ENCODE assay signal across 15 cellular contexts in genomic region chr12:115771065-115771464, GRCh38.
A peak's percentile ranks its signal among the peaks of the same experiment; 100 is the strongest.
DNase-seq lines count a peak whose midpoint lies in the region; ATAC-seq, FAIRE-seq and TF ChIP-seq lines count a peak whose summit lies in the region.
"Had no signal": no experiment of that assay in that cellular context is flagged by ENCODE, and none has a peak within 500 bp of the region (broad histone marks: within the 10 kb centered on the region; RNA-seq: fewer than 3 reads in every experiment).

No MANE protein-coding gene starts in this region.

- no peak overlapping the region for H2BK5ac ChIP-seq in mesendoderm (ENCODE audit: low read length)

- TF ChIP-seq CTCF in Loucy (conservative IDR thresholded peaks at IDR 0.05; ENCODE audit: low read length) (peak; percentile 20; the same call in 1 of the 2 replicates), GM12878 (IDR thresholded peaks at IDR 0.05 in 2 of 3, conservative IDR thresholded peaks at IDR 0.05 in 1 of 3; ENCODE audit: control insufficient read depth in 2 of 3, extremely low read depth in 1 of 3, insufficient read depth in 1 of 3, low read depth in 3 of 3, low read length in 3 of 3) (no peak)

- H3K79me1 ChIP-seq in mesendoderm (ENCODE audit: low read length), result no peaks in the 10 kb centered on the region

- BruUV-seq in GM12878 (replicated peaks; lab: Mats Ljungman, UMichigan), result no TSS peak

- in situ Hi-C loops in GM12878 (cut with MboI), result no loop called here

- TF ChIP-seq RAD21 in GM12878 (IDR thresholded peaks at IDR 0.05; ENCODE audit: insufficient read depth, low read depth, low read length), result peak; percentile 16; the same call in 1 of the 2 replicates

- H2BK120ac ChIP-seq in mesendoderm (ENCODE audit: low read depth, low read length), result no peak overlapping the region

- H3K18ac ChIP-seq in mesendoderm (ENCODE audit: low read length), result no peak overlapping the region

- H2AK5ac ChIP-seq in mesendoderm (ENCODE audit: low read length), result no peak overlapping the region

- no peak overlapping the region for H4K5ac ChIP-seq in mesendoderm (ENCODE audit: low read length)

- H3F3A ChIP-seq in Loucy (ENCODE audit: low read depth), result no peaks in the 10 kb centered on the region

- TF ChIP-seq EP300 in GM12878 (IDR thresholded peaks at IDR 0.05; ENCODE audit: borderline replicate concordance in 1 of 2, control insufficient read depth in 1 of 2, low read depth in 2 of 2, low read length in 2 of 2), result no peak

- H3K9ac ChIP-seq in Loucy (ENCODE audit: low read depth, low read length, poor library complexity, severe bottlenecking), result no peak overlapping the region
- H3K9ac ChIP-seq in GM12878 (ENCODE audit: control insufficient read depth, insufficient read depth, low read length), result no peak overlapping the region
- no peak overlapping the region for H3K9ac ChIP-seq in mesendoderm (ENCODE audit: low read length)
- H3K9ac ChIP-seq: parathyroid adenoma had no signal

- no peak overlapping the region for H2BK15ac ChIP-seq in mesendoderm (replicated peaks; ENCODE audit: low read depth)

- no peak overlapping the region for H2AFZ ChIP-seq in Loucy (ENCODE audit: low read length)
- no peak overlapping the region for H2AFZ ChIP-seq in GM12878 (ENCODE audit: control insufficient read depth, low read depth, low read length)
- H2AFZ ChIP-seq: parathyroid adenoma had no signal

- CTCF ChIA-PET in GM12878 (lab: Yijun Ruan, JAX), result no interaction called here

- SMC1A ChIA-PET in GM12878 (lab: Charles Lee; ENCODE audit: uncharacterized antibody, unreplicated experiment), result interaction anchor here (0.6 kb wide), 1 partner anchor 24 kb away, joined by 3 read pairs; no protein-coding TSS in a partner anchor

- intact Hi-C loops in GM12878 (cut with micrococcal nuclease; ENCODE audit: unreplicated experiment), result no loop called here

- H3K36me3 ChIP-seq in Loucy (ENCODE audit: insufficient read depth, low read length) (no peaks in the 10 kb centered on the region), GM12878 (ENCODE audit: control insufficient read depth in 2 of 2, insufficient read depth in 2 of 2, low read length in 1 of 2) (no peaks in the 10 kb centered on the region), mesendoderm (ENCODE audit: control insufficient read depth, insufficient read depth, low read length) (no peaks in the 10 kb centered on the region)

- H4K8ac ChIP-seq in mesendoderm (ENCODE audit: low read depth, low read length), result no peak overlapping the region

- POLR2A ChIA-PET in GM12878 (lab: Charles Lee), result no interaction called here

- DNase-seq in DMS53 (lab: John Stamatoyannopoulos, UW), result peak; percentile 61
- DNase-seq in GM12878 (ENCODE audit: low read depth, low spot score), result no peak
- DNase-seq in mesendoderm, result peak; percentile 64
- DNase-seq in NCI-H2227 treated with DMSO at 0.1 percent for 48 hours (lab: John Stamatoyannopoulos, UW), result no peak
- DNase-seq in activated naive CD4-positive, alpha-beta T cell treated with anti-CD3 and anti-CD28 coated beads, Interleukin-2, amount 50 U/mL, for 16 hours, result no peak
- DNase-seq in Ammon's horn (ENCODE audit: low spot score), result no peak
- DNase-seq: activated CD4-positive, alpha-beta T cell treated with anti-CD3 and anti-CD28 coated beads for 4 hours; kidney glomerular epithelial cell; NCI-H1436; RPMI8226 had no signal

- no peaks in the 10 kb centered on the region for H3K9me3 ChIP-seq in Loucy (ENCODE audit: insufficient read depth, low read depth, low read length)
- H3K9me3 ChIP-seq in GM12878 (replicated peaks; ENCODE audit: control insufficient read depth, insufficient read depth, low read length), result no peaks in the 10 kb centered on the region

- H3K4me1 ChIP-seq in Loucy (ENCODE audit: insufficient read depth, low read length, poor library complexity, severe bottlenecking), result peaks cover 4% of the 10 kb centered on the region
- no peaks in the 10 kb centered on the region for H3K4me1 ChIP-seq in GM12878 (ENCODE audit: control insufficient read depth, insufficient read depth, low read length)
- no peaks in the 10 kb centered on the region for H3K4me1 ChIP-seq in mesendoderm (ENCODE audit: control insufficient read depth, low read depth, low read length)
- H3K4me1 ChIP-seq: parathyroid adenoma had no signal

- no peak for FAIRE-seq in GM12878 (lab: Jason Lieb, UNC)
- FAIRE-seq: endothelial cell of umbilical vein, G401.6 had no signal

- H3K56ac ChIP-seq in mesendoderm (ENCODE audit: low read length), result no peak overlapping the region

- ATAC-seq in GM12878 (no peak), HG03025 (IDR thresholded peaks at IDR 0.05; ENCODE audit: low FRiP score, unreplicated experiment) (no peak)

- H3K23ac ChIP-seq in mesendoderm (ENCODE audit: low read length), result no peak overlapping the region

- H3K4ac ChIP-seq in mesendoderm (ENCODE audit: low read depth, low read length), result no peak overlapping the region

- no peaks in the 10 kb centered on the region for H3K9me2 ChIP-seq in Loucy (replicated peaks; ENCODE audit: low read depth, low read length)

- 0% methylated on average over 2 of the region's 2 CpGs for WGBS in GM12878 (ENCODE audit: insufficient coverage, insufficient replicate concordance, low lambda C conversion rate, missing lambda C conversion rate)
- WGBS in mesendoderm (ENCODE audit: extremely low coverage, insufficient coverage, low lambda C conversion rate), result no CpG with 5 or more reads among the region's 2 CpGs

- H3K79me2 ChIP-seq in Loucy (ENCODE audit: insufficient read depth, low read length), result no peaks in the 10 kb centered on the region
- no peaks in the 10 kb centered on the region for H3K79me2 ChIP-seq in GM12878 (ENCODE audit: control insufficient read depth, insufficient read depth, low read length)
- no peaks in the 10 kb centered on the region for H3K79me2 ChIP-seq in mesendoderm (ENCODE audit: control insufficient read depth, insufficient read depth, low read length)
- H3K79me2 ChIP-seq: parathyroid adenoma had no signal

- H3K27me3 ChIP-seq in Loucy (ENCODE audit: insufficient read depth, low read length, poor library complexity, severe bottlenecking), result no peaks in the 10 kb centered on the region
- H3K27me3 ChIP-seq in GM12878 (replicated peaks in 1 of 2; ENCODE audit: control insufficient read depth in 2 of 2, insufficient read depth in 2 of 2, low read length in 1 of 2), result no peaks in the 10 kb centered on the region
- no peaks in the 10 kb centered on the region for H3K27me3 ChIP-seq in mesendoderm (ENCODE audit: insufficient read depth, low read length, poor library complexity)

- RAD21 ChIA-PET in GM12878 (lab: Charles Lee; ENCODE audit: unreplicated experiment), result no interaction called here

- no peak for TF ChIP-seq POLR2A in GM12878 (IDR thresholded peaks at IDR 0.05; ENCODE audit: low read depth, low read length)

- no peak overlapping the region for H3K4me3 ChIP-seq in Loucy (ENCODE audit: low read length, poor library complexity, severe bottlenecking)
- H3K4me3 ChIP-seq in GM12878, result no peak overlapping the region
- H3K4me3 ChIP-seq in mesendoderm (ENCODE audit: low read length), result no peak overlapping the region

- no peaks in the 10 kb centered on the region for H4K20me1 ChIP-seq in Loucy (ENCODE audit: insufficient read depth, low read length, poor library complexity, severe bottlenecking)
- H4K20me1 ChIP-seq in GM12878 (ENCODE audit: control insufficient read depth, insufficient read depth), result no peaks in the 10 kb centered on the region

- no peak overlapping the region for H3K27ac ChIP-seq in GM12878 (ENCODE audit: control insufficient read depth, insufficient read depth)
- H3K27ac ChIP-seq in mesendoderm (ENCODE audit: low read depth, low read length), result no peak overlapping the region
- H3K27ac ChIP-seq: parathyroid adenoma had no signal

- H3K4me2 ChIP-seq in Loucy (ENCODE audit: low read depth, low read length, poor library complexity, severe bottlenecking), result no peak overlapping the region
- no peak overlapping the region for H3K4me2 ChIP-seq in GM12878 (ENCODE audit: control insufficient read depth, insufficient read depth)
- no peak overlapping the region for H3K4me2 ChIP-seq in mesendoderm (ENCODE audit: low read length)

TF ChIP-seq in GM12878, 131 proteins besides CTCF, POLR2A, EP300 and RAD21:
- TF ChIP-seq IRF4 (IDR thresholded peaks at IDR 0.05; ENCODE audit: low read depth, low read length) (no peak), ELK1 (IDR thresholded peaks at IDR 0.05; ENCODE audit: low read depth, low read length) (no peak), CREB1 (IDR thresholded peaks at IDR 0.05; ENCODE audit: low read depth) (no peak), BACH1 (IDR thresholded peaks at IDR 0.05; ENCODE audit: borderline replicate concordance) (no peak), BMI1 (IDR thresholded peaks at IDR 0.05; ENCODE audit: borderline replicate concordance) (no peak), MAX (IDR thresholded peaks at IDR 0.05; ENCODE audit: low read depth, low read length) (no peak), FOXM1 (IDR thresholded peaks at IDR 0.05; ENCODE audit: low read depth, low read length) (no peak), FOS (IDR thresholded peaks at IDR 0.05; ENCODE audit: borderline replicate concordance, extremely low read depth, insufficient read length) (no peak)

Comparison
In these comparisons a context has a peak if more than half of its experiments do, and no peak if none do; other contexts are left out.
1. DNase-seq: peak in DMS53 (single experiment) and mesendoderm (single experiment); none in GM12878 (single experiment), NCI-H2227 treated with DMSO at 0.1 percent for 48 hours (single experiment), activated naive CD4-positive, alpha-beta T cell treated with anti-CD3 and anti-CD28 coated beads, Interleukin-2, amount 50 U/mL, for 16 hours (single experiment) and Ammon's horn (single experiment).